ENCODE assay signal across 30 cellular contexts in genomic region chr2:121869873-121870272, GRCh38.
"Had no signal": no experiment of that assay in that cellular context is flagged by ENCODE, and none has a peak within 500 bp of the region (broad histone marks: within the 10 kb centered on the region; RNA-seq: fewer than 3 reads in every experiment).

No MANE protein-coding gene starts in this region.

- FAIRE-seq: colon, frontal cortex had no signal

- H3K27me3 ChIP-seq: ascending aorta, brain microvascular endothelial cell had no signal

- H3K4me3 ChIP-seq: ascending aorta had no signal

- H3K27me3 Mint-ChIP-seq: activated CD8-positive, alpha-beta T cell treated with anti-CD3 and anti-CD28 coated beads for 36 hours had no signal

- H3K4me1 ChIP-seq: ascending aorta had no signal

- H3K36me3 Mint-ChIP-seq: activated naive CD4-positive, alpha-beta T cell treated with anti-CD3 and anti-CD28 coated beads, Interleukin-2, amount 50 U/mL, for 72 hours; activated naive CD8-positive, alpha-beta T cell treated with anti-CD3 and anti-CD28 coated beads, Interleukin-2, amount 10 ng/mL, durations not matched to agents 7 days and 5 days had no signal

- H3K9me3 ChIP-seq: ascending aorta had no signal

- H3K27ac Mint-ChIP-seq: activated CD8-positive, alpha-beta T cell treated with anti-CD3 and anti-CD28 coated beads for 36 hours; activated naive CD4-positive, alpha-beta T cell treated with anti-CD3 and anti-CD28 coated beads for 36 hours; activated naive CD4-positive, alpha-beta T cell treated with anti-CD3 and anti-CD28 coated beads, Interleukin-2, amount 50 U/mL, for 72 hours; activated naive CD8-positive, alpha-beta T cell treated with anti-CD3 and anti-CD28 coated beads, Interleukin-2, amount 10 ng/mL, durations not matched to agents 7 days and 5 days; activated T-helper 1 cell treated with anti-CD3 and anti-CD28 coated beads, Interleukin-12 subunit alpha, Interleukin-12 subunit beta, Interleukin-2, Interleukin-4 antibody, amounts not matched to agents 30 ng/mL and 10 ng/mL and 1 ng/mL, durations not matched to agents 14 hours and 24 hours and 36 hours; activated T-helper 2 cell treated with anti-CD3 and anti-CD28 coated beads, Interferon-gamma antibody, Interleukin-2, Interleukin-4, amounts not matched to agents 10 μg/mL and 5 μg/mL and 100 μg/mL, durations not matched to agents 14 hours and 24 hours and 36 hours; effector memory CD8-positive, alpha-beta T cell; T-helper 17 cell; T-helper 2 cell treated with Interferon-gamma antibody and Interleukin-4, amounts not matched to agents 5 μg/mL and 100 μg/mL, for 36 hours had no signal

- H3K9me3 Mint-ChIP-seq: activated CD8-positive, alpha-beta T cell treated with anti-CD3 and anti-CD28 coated beads for 36 hours; activated naive CD4-positive, alpha-beta T cell treated with anti-CD3 and anti-CD28 coated beads for 36 hours; activated naive CD4-positive, alpha-beta T cell treated with anti-CD3 and anti-CD28 coated beads, Interleukin-2, amount 50 U/mL, for 72 hours; activated naive CD8-positive, alpha-beta T cell treated with anti-CD3 and anti-CD28 coated beads, Interleukin-2, amount 10 ng/mL, durations not matched to agents 7 days and 5 days; activated T-helper 1 cell treated with anti-CD3 and anti-CD28 coated beads, Interleukin-12 subunit alpha, Interleukin-12 subunit beta, Interleukin-2, Interleukin-4 antibody, amounts not matched to agents 30 ng/mL and 10 ng/mL and 1 ng/mL, durations not matched to agents 14 hours and 24 hours and 36 hours; activated T-helper 2 cell treated with anti-CD3 and anti-CD28 coated beads, Interferon-gamma antibody, Interleukin-2, Interleukin-4, amounts not matched to agents 10 μg/mL and 5 μg/mL and 100 μg/mL, durations not matched to agents 14 hours and 24 hours and 36 hours; effector memory CD8-positive, alpha-beta T cell; T-helper 2 cell treated with Interferon-gamma antibody and Interleukin-4, amounts not matched to agents 5 μg/mL and 100 μg/mL, for 36 hours had no signal

- H3K36me3 ChIP-seq: ascending aorta, brain microvascular endothelial cell had no signal

- DNase-seq: activated CD4-positive, alpha-beta T cell treated with anti-CD3 and anti-CD28 coated beads for 48 hours; activated CD4-positive, alpha-beta T cell treated with anti-CD3 and anti-CD28 coated beads, Interleukin-2, amount 50 U/mL, for 1 hour; activated CD4-positive, alpha-beta T cell treated with anti-CD3 and anti-CD28 coated beads, Interleukin-2, amount 50 U/mL, for 48 hours; activated CD8-positive, alpha-beta memory T cell treated with anti-CD3 and anti-CD28 coated beads for 24 hours; activated CD8-positive, alpha-beta T cell treated with anti-CD3 and anti-CD28 coated beads for 36 hours; activated effector memory CD4-positive, alpha-beta T cell treated with anti-CD3 and anti-CD28 coated beads, Interleukin-2, amount 50 U/mL, for 16 hours; activated naive CD4-positive, alpha-beta T cell treated with anti-CD3 and anti-CD28 coated beads for 36 hours; activated naive CD8-positive, alpha-beta T cell treated with anti-CD3 and anti-CD28 coated beads, Interleukin-2, amount 10 ng/mL, durations not matched to agents 7 days and 5 days; activated T-cell treated with anti-CD3 and anti-CD28 coated beads, Interleukin-2, amount 50 U/mL, for 1 hour; activated T-cell treated with anti-CD3 and anti-CD28 coated beads, Interleukin-2, amount 50 U/mL, for 48 hours; brain microvascular endothelial cell; caudate nucleus; cortex of kidney; dermis blood vessel endothelial cell; effector CD4-positive, alpha-beta T cell; effector memory CD8-positive, alpha-beta T cell; erythroblast; foreskin fibroblast; head of caudate nucleus; T-helper 1 cell; T-helper 17 cell; T1000 had no signal

- H3K4me3 Mint-ChIP-seq: activated CD8-positive, alpha-beta T cell treated with anti-CD3 and anti-CD28 coated beads for 36 hours; activated naive CD4-positive, alpha-beta T cell treated with anti-CD3 and anti-CD28 coated beads for 36 hours; activated naive CD8-positive, alpha-beta T cell treated with anti-CD3 and anti-CD28 coated beads, Interleukin-2, amount 10 ng/mL, durations not matched to agents 7 days and 5 days; activated T-helper 1 cell treated with anti-CD3 and anti-CD28 coated beads, Interleukin-12 subunit alpha, Interleukin-12 subunit beta, Interleukin-2, Interleukin-4 antibody, amounts not matched to agents 30 ng/mL and 10 ng/mL and 1 ng/mL, durations not matched to agents 14 hours and 24 hours and 36 hours; effector memory CD8-positive, alpha-beta T cell; T-helper 17 cell; T-helper 2 cell treated with Interferon-gamma antibody and Interleukin-4, amounts not matched to agents 5 μg/mL and 100 μg/mL, for 36 hours had no signal

- H3K27ac ChIP-seq: ascending aorta, brain microvascular endothelial cell had no signal

- ATAC-seq: activated CD4-positive, CD25-positive, alpha-beta regulatory T cell treated with anti-CD3 and anti-CD28 coated beads, Interleukin-2, amount 50 U/mL, for 24 hours; activated CD8-positive, alpha-beta T cell treated with anti-CD3 and anti-CD28 coated beads for 36 hours; activated naive CD4-positive, alpha-beta T cell treated with anti-CD3 and anti-CD28 coated beads, Interleukin-2, amount 50 U/mL, for 72 hours; effector memory CD8-positive, alpha-beta T cell; T-helper 17 cell had no signal

- H3K4me1 Mint-ChIP-seq: activated naive CD8-positive, alpha-beta T cell treated with anti-CD3 and anti-CD28 coated beads, Interleukin-2, amount 10 ng/mL, durations not matched to agents 7 days and 5 days had no signal
